Comparison of ENCODE assay signal across 1 cellular context in genomic region chr3:190322604-190323240, GRCh38.
TF ChIP-seq lines count a peak whose summit lies in the region.

No MANE protein-coding gene starts in this region.

TF ChIP-seq in GM23338, 12 proteins besides CTCF, POLR2A, EP300 and RAD21 (continued from another document):
- TF ChIP-seq REST (IDR thresholded peaks at IDR 0.05; ENCODE audit: unreplicated experiment) (no peak), ZNF114 (CRISPR knock-in tag; IDR thresholded peaks at IDR 0.05) (no peak), ETS1 (IDR thresholded peaks at IDR 0.05) (no peak), STAT1 (IDR thresholded peaks at IDR 0.05; ENCODE audit: unreplicated experiment) (no peak)
TF ChIP-seq in GM23338: peak in this region for 0.
